Comparison of ENCODE assay signal across 17 cellular contexts in genomic region chr14:92719421-92719820, GRCh38. TPM values are rescaled to one million over a fixed set of nuclear protein-coding genes. Genes with fewer than 3 reads are reported as not detected.
A peak's percentile ranks its signal among the peaks of the same experiment; 100 is the strongest.
DNase-seq lines count a peak whose midpoint lies in the region; ATAC-seq, FAIRE-seq and TF ChIP-seq lines count a peak whose summit lies in the region.
"Had no signal": no experiment of that assay in that cellular context is flagged by ENCODE, and none has a peak within 500 bp of the region (broad histone marks: within the 10 kb centered on the region; RNA-seq: fewer than 3 reads in every experiment).

No MANE protein-coding gene starts in this region.

- no peak overlapping the region for H3K4me3 Mint-ChIP-seq in stimulated activated memory B cell treated with anti-CD40 and anti-IgM and Interleukin-4, amounts not matched to agents 10 μg/mL and 1 μg/mL and 100 μg/mL, for 72 hours
- H3K4me3 Mint-ChIP-seq: B cell had no signal

- no peak for TF ChIP-seq POLR2A in GM12891 (IDR thresholded peaks at IDR 0.05; ENCODE audit: low read depth, low read length)

- TF ChIP-seq CTCF in cardiac fibroblast (IDR thresholded peaks at IDR 0.05; ENCODE audit: low read depth, low read length) = no peak

- H3K27ac ChIP-seq in substantia nigra (ENCODE audit: low read depth, low read length, poor library complexity, severe bottlenecking) = no peak overlapping the region
- H3K27ac ChIP-seq: KMS-11, pancreas, SJCRH30 had no signal

- intact Hi-C loops in left ventricle myocardium superior (cut with micrococcal nuclease) = no loop called here

- H3K4me3 ChIP-seq in cardiac fibroblast (replicated peaks in 1 of 2; ENCODE audit: low read depth in 2 of 2, low read length in 2 of 2) = no peak overlapping the region
- H3K4me3 ChIP-seq: HAP-1, pancreas, SJCRH30 had no signal

- peak; percentile 61 for ATAC-seq in left ventricle myocardium superior
- ATAC-seq in stimulated activated memory B cell treated with anti-CD40 and anti-IgM and Interleukin-4, amounts not matched to agents 10 μg/mL and 1 μg/mL and 100 μg/mL, for 72 hours = no peak

- peak overlapping the region; percentile 66 for H3K27ac Mint-ChIP-seq in stimulated activated memory B cell treated with anti-CD40 and anti-IgM and Interleukin-4, amounts not matched to agents 10 μg/mL and 1 μg/mL and 100 μg/mL, for 72 hours
- H3K27ac Mint-ChIP-seq: B cell had no signal

- DNase-seq in AG08396 (ENCODE audit: low spot score) (peak; percentile 57), cardiac fibroblast (ENCODE audit: low read depth in 2 of 2) (peak; percentile 61 to 78), left ventricle myocardium superior (no peak), substantia nigra (lab: John Stamatoyannopoulos, UW) (no peak), GM12891 (ENCODE audit: insufficient read length, low spot score) (no peak), NCI-H2171 (lab: John Stamatoyannopoulos, UW) (no peak)
- no peak for DNase-seq in activated CD4-positive, alpha-beta T cell treated with anti-CD3 and anti-CD28 coated beads for 48 hours
- DNase-seq: activated CD4-positive, alpha-beta T cell treated with anti-CD3 and anti-CD28 coated beads, Interleukin-2, amount 50 U/mL, for 48 hours; NCI-H226; pancreas; SJCRH30 had no signal

- H3K9me3 Mint-ChIP-seq in stimulated activated memory B cell treated with anti-CD40 and anti-IgM and Interleukin-4, amounts not matched to agents 10 μg/mL and 1 μg/mL and 100 μg/mL, for 72 hours = no peaks in the 10 kb centered on the region

- H3K27me3 Mint-ChIP-seq in stimulated activated memory B cell treated with anti-CD40 and anti-IgM and Interleukin-4, amounts not matched to agents 10 μg/mL and 1 μg/mL and 100 μg/mL, for 72 hours = no peaks in the 10 kb centered on the region
- H3K27me3 Mint-ChIP-seq: B cell had no signal

- FAIRE-seq in GM12891 (lab: Jason Lieb, UNC) = no peak
- FAIRE-seq: frontal cortex, urothelium cell line had no signal

- H3K4me1 Mint-ChIP-seq in stimulated activated memory B cell treated with anti-CD40 and anti-IgM and Interleukin-4, amounts not matched to agents 10 μg/mL and 1 μg/mL and 100 μg/mL, for 72 hours = peaks cover 7% of the 10 kb centered on the region

- H3K36me3 Mint-ChIP-seq in stimulated activated memory B cell treated with anti-CD40 and anti-IgM and Interleukin-4, amounts not matched to agents 10 μg/mL and 1 μg/mL and 100 μg/mL, for 72 hours = peaks cover 4% of the 10 kb centered on the region

TF ChIP-seq in GM12891, 5 proteins besides CTCF, POLR2A, EP300 and RAD21:
- TF ChIP-seq PAX5 (IDR thresholded peaks at IDR 0.05; ENCODE audit: insufficient read depth, low read length, severe bottlenecking) (no peak), POLR2AphosphoS5 (IDR thresholded peaks at IDR 0.05; ENCODE audit: low read depth, low read length) (no peak), TAF1 (IDR thresholded peaks at IDR 0.05; ENCODE audit: low read depth, low read length) (no peak), SPI1 (IDR thresholded peaks at IDR 0.05; ENCODE audit: low read depth, low read length) (no peak), POU2F2 (IDR thresholded peaks at IDR 0.05; ENCODE audit: low read depth, low read length) (no peak)

RNA-seq across cellular contexts. Expression of gene LGMN, which starts 29.0 kb away (rescaled TPM):
- 100.0 TPM for total RNA-seq in left ventricle myocardium superior
- 95.1 TPM for polyA plus RNA-seq in GM12891 (2012; ENCODE audit: low read depth, missing spikeins)

Comparison
In these comparisons a context has a peak if more than half of its experiments do, and no peak if none do; other contexts are left out.
1. DNase-seq: peak in AG08396 (single experiment) and cardiac fibroblast (2 of 2); none in left ventricle myocardium superior (single experiment), substantia nigra (0 of 49), GM12891 (single experiment), NCI-H2171 (single experiment) and activated CD4-positive, alpha-beta T cell treated with anti-CD3 and anti-CD28 coated beads for 48 hours (single experiment).